1 cellular context compared by ENCODE assay signal in genomic region chr5:108727639-108728565, GRCh38.
TF ChIP-seq lines count a peak whose summit lies in the region.

No MANE protein-coding gene starts in this region.

TF ChIP-seq in HepG2, 621 proteins besides CTCF, POLR2A, EP300 and RAD21 (continued from another document and continues in another):
- TF ChIP-seq ZNF33B (CRISPR knock-in tag; IDR thresholded peaks at IDR 0.05), result 0 out of 2 replicates have a peak, but pooled peaks have one; percentile 81
- no peak for TF ChIP-seq ZNF569 (CRISPR knock-in tag; IDR thresholded peaks at IDR 0.05; ENCODE audit: borderline replicate concordance)
- no peak for TF ChIP-seq ONECUT2 (CRISPR knock-in tag; IDR thresholded peaks at IDR 0.05)
- TF ChIP-seq ZNF276 (CRISPR knock-in tag; IDR thresholded peaks at IDR 0.05; ENCODE audit: low read depth), result peak; percentile 89
- TF ChIP-seq TCF7L2 (IDR thresholded peaks at IDR 0.05; ENCODE audit: low read depth, low read length), result no peak
- 0 out of 2 replicates have a peak, but pooled peaks have one; percentile 53 for TF ChIP-seq ARHGAP35 (CRISPR knock-in tag; IDR thresholded peaks at IDR 0.05; ENCODE audit: borderline replicate concordance)
- peak; percentile 98 for TF ChIP-seq ZBED4 (CRISPR knock-in tag; IDR thresholded peaks at IDR 0.05; ENCODE audit: borderline replicate concordance)
- TF ChIP-seq MEF2D (CRISPR knock-in tag; IDR thresholded peaks at IDR 0.05), result peak; percentile 81
- peak; percentile 78 for TF ChIP-seq ZHX1 (CRISPR knock-in tag; IDR thresholded peaks at IDR 0.05; ENCODE audit: low read depth)
- no peak for TF ChIP-seq SP4 (CRISPR knock-in tag; IDR thresholded peaks at IDR 0.05)
- TF ChIP-seq NCOA1 (CRISPR knock-in tag; IDR thresholded peaks at IDR 0.05), result peak; percentile 78; the same call in 1 of the 2 replicates
- TF ChIP-seq ZNF326 (CRISPR knock-in tag; IDR thresholded peaks at IDR 0.05; ENCODE audit: borderline replicate concordance), result no peak
- TF ChIP-seq ZXDC (CRISPR knock-in tag; IDR thresholded peaks at IDR 0.05), result no peak
- 0 out of 2 replicates have a peak, but pooled peaks have one; percentile 82 for TF ChIP-seq ZNF713 (CRISPR knock-in tag; IDR thresholded peaks at IDR 0.05)
- TF ChIP-seq RNF2 (conservative IDR thresholded peaks at IDR 0.05; ENCODE audit: low read depth), result peak; percentile 83
- peak; percentile 97 for TF ChIP-seq ZNF687 (CRISPR knock-in tag; IDR thresholded peaks at IDR 0.05)
- TF ChIP-seq PCBP2 (optimal IDR thresholded peaks at IDR 0.05; ENCODE audit: low read depth, low read length, poor library complexity, severe bottlenecking), result no peak
- no peak for TF ChIP-seq ZKSCAN5 (CRISPR knock-in tag; IDR thresholded peaks at IDR 0.05)
- peak; percentile 38; the same call in 1 of the 2 replicates for TF ChIP-seq FOXJ3 (CRISPR knock-in tag; IDR thresholded peaks at IDR 0.05; ENCODE audit: borderline replicate concordance)
- TF ChIP-seq GMEB2 (CRISPR knock-in tag; IDR thresholded peaks at IDR 0.05; ENCODE audit: low read depth), result no peak
- TF ChIP-seq SRSF1 (optimal IDR thresholded peaks at IDR 0.05; ENCODE audit: low read depth, low read length), result peak; percentile 71
- no peak for TF ChIP-seq BCLAF1 (IDR thresholded peaks at IDR 0.05)
- no peak for TF ChIP-seq RBM22 (optimal IDR thresholded peaks at IDR 0.05; ENCODE audit: low read length)
- no peak for TF ChIP-seq NFRKB (IDR thresholded peaks at IDR 0.05)
- TF ChIP-seq NONO (IDR thresholded peaks at IDR 0.05), result no peak
- TF ChIP-seq NONO (CRISPR knock-in tag; conservative IDR thresholded peaks at IDR 0.05), result peak; percentile 90
- TF ChIP-seq DNMT1 (CRISPR knock-in tag; IDR thresholded peaks at IDR 0.05), result peak; percentile 45; the same call in 1 of the 2 replicates
- TF ChIP-seq MED1 (CRISPR knock-in tag; IDR thresholded peaks at IDR 0.05), result peak; percentile 71
- no peak for TF ChIP-seq MBD4 (IDR thresholded peaks at IDR 0.05; ENCODE audit: borderline replicate concordance, low read length)
- TF ChIP-seq TIGD3 (CRISPR knock-in tag; IDR thresholded peaks at IDR 0.05; ENCODE audit: borderline replicate concordance), result no peak; the same call in 1 of the 2 replicates
- TF ChIP-seq ZNF7 (CRISPR knock-in tag; IDR thresholded peaks at IDR 0.05), result no peak
- TF ChIP-seq GABPB1 (CRISPR knock-in tag; IDR thresholded peaks at IDR 0.05), result peak; percentile 87
- TF ChIP-seq ZFY (CRISPR knock-in tag; IDR thresholded peaks at IDR 0.05), result peak; percentile 97
- no peak for TF ChIP-seq ZNF577 (CRISPR knock-in tag; IDR thresholded peaks at IDR 0.05; ENCODE audit: borderline replicate concordance, low read depth)
- peak; percentile 94 for TF ChIP-seq POLR2G (IDR thresholded peaks at IDR 0.05; ENCODE audit: low read depth, low read length)
- TF ChIP-seq ETS1 (CRISPR knock-in tag; IDR thresholded peaks at IDR 0.05), result no peak
- TF ChIP-seq HDAC1 (CRISPR knock-in tag; IDR thresholded peaks at IDR 0.05), result peak; percentile 93
